8 cellular contexts compared by ENCODE assay signal in the genomic region with DNA sequence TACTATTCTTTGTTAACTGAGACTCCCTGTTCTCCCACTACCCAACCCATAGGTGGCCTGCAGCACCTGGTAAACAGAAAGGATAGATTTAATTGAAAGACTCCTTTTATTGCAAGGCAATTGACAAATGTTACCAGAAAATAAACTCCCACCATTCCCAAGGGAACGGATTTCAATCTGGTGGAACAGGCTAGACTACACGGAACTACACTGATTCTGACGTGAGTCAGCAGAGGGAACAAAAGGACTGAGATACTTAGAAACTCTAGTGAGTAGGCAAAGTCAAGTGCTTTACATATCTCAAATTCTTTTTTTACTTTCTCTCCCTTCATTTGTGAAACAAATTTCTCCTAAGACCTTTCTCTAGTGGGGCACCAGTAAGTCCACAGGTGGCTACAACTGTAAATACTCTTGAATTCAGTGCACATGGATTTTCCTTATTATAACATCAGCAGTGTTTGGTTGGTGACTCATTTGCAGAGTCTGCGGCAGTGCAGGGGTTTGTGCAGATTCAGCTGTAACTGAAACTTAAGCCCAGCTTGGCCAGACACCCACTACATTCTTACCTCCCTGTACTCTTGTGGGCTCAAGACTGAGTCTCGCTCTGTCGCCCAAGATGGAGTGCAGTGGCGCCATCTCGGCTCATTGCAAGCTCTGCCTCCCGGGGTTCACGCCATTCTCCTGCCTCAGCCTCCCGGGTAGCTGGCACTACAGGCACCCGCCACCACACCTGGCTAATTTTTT. TPM values are rescaled to one million over a fixed set of nuclear protein-coding genes. Genes with fewer than 3 reads are reported as not detected.
DNase-seq lines count a peak whose midpoint lies in the region; ATAC-seq and TF ChIP-seq lines count a peak whose summit lies in the region.

No MANE protein-coding gene starts in this region.

- no peaks in the 10 kb centered on the region for H3K36me3 Mint-ChIP-seq in activated B cell treated with CpG ODN at 0.5 μM for 24 hours (ENCODE audit: low read depth)

- no peak overlapping the region for H3K4me3 Mint-ChIP-seq in activated B cell treated with CpG ODN at 0.5 μM for 24 hours

- H3K4me1 ChIP-seq in lower lobe of right lung, result peaks cover 24% of the 10 kb centered on the region

- H3K27me3 ChIP-seq in lower lobe of right lung (ENCODE audit: low read depth), result no peaks in the 10 kb centered on the region

- H3K27me3 Mint-ChIP-seq in activated B cell treated with CpG ODN at 0.5 μM for 24 hours, result no peaks in the 10 kb centered on the region

- DNase-seq in GM10248 (ENCODE audit: extremely low spot score), result peak; percentile 64
- DNase-seq in activated B cell treated with CpG ODN at 0.5 μM for 24 hours, result no peak
- no peak for DNase-seq in lower lobe of right lung
- no peak for DNase-seq in C1 segment of cervical spinal cord (lab: John Stamatoyannopoulos, UW)
- no peak for DNase-seq in DMS114 treated with DMSO at 0.1 percent for 48 hours (lab: John Stamatoyannopoulos, UW; ENCODE audit: unreplicated experiment)
- DNase-seq in COR-L47 (lab: John Stamatoyannopoulos, UW), result no peak

- no peak overlapping the region for H3K27ac ChIP-seq in lower lobe of right lung

- peak overlapping the region; percentile 12 for H3K27ac Mint-ChIP-seq in activated B cell treated with CpG ODN at 0.5 μM for 24 hours

- H3K9me3 Mint-ChIP-seq in activated B cell treated with CpG ODN at 0.5 μM for 24 hours, result no peaks in the 10 kb centered on the region

- intact Hi-C loops in activated B cell treated with CpG ODN at 0.5 μM for 24 hours (cut with micrococcal nuclease) (loop anchor here (1.0 to 2.0 kb wide), 2 partner anchors 34 to 41 kb away; partner anchors contain the start of genes PLSCR1 and PLSCR2), lower lobe of right lung (cut with DNase I) (no loop called here)

- CTCF ChIA-PET in GM10248 (lab: Yijun Ruan, JAX), result interaction anchor here (0.7 to 2.5 kb wide), 5 partner anchors 8 to 40 kb away, joined by 3 to 6 read pairs (median 3); no protein-coding TSS in a partner anchor
- CTCF ChIA-PET in activated B cell treated with CpG ODN at 0.5 μM for 24 hours (lab: Charles Lee), result no interaction called here

- ATAC-seq in GM21515 (IDR thresholded peaks at IDR 0.05; ENCODE audit: unreplicated experiment) (peak; percentile 98), HG03571 (IDR thresholded peaks at IDR 0.05; ENCODE audit: unreplicated experiment) (peak; percentile 97), activated B cell treated with CpG ODN at 0.5 μM for 24 hours (ENCODE audit: low read depth) (peak; percentile 84), lower lobe of right lung (peak; percentile 57 to 74)

- TF ChIP-seq CTCF in GM10248 (IDR thresholded peaks at IDR 0.05; ENCODE audit: control extremely low read depth, extremely low read depth, low read depth, missing control alignments) (no peak), activated B cell treated with CpG ODN at 0.5 μM for 24 hours (IDR thresholded peaks at IDR 0.05) (no peak), lower lobe of right lung (IDR thresholded peaks at IDR 0.05) (no peak)

- no peak overlapping the region for H3K4me3 ChIP-seq in lower lobe of right lung

- no peaks in the 10 kb centered on the region for H3K36me3 ChIP-seq in lower lobe of right lung

- POLR2A ChIA-PET in GM10248 (lab: Yijun Ruan, JAX) (no interaction called here), activated B cell treated with CpG ODN at 0.5 μM for 24 hours (lab: Charles Lee) (interaction anchor here (0.8 kb wide), 1 partner anchor 279 kb away, joined by 3 read pairs; no protein-coding TSS in a partner anchor)

- H3K4me1 Mint-ChIP-seq in activated B cell treated with CpG ODN at 0.5 μM for 24 hours, result peaks cover 9% of the 10 kb centered on the region

- H3K9me3 ChIP-seq in lower lobe of right lung, result no peaks in the 10 kb centered on the region

RNA-seq across cellular contexts. Expression of gene PLSCR2, which starts 34.3 kb away (rescaled TPM):
- not detected in 2 replicates for total RNA-seq in activated B cell treated with CpG ODN at 0.5 μM for 24 hours
- 0.86 TPM for total RNA-seq in lower lobe of right lung

RNA-seq across cellular contexts. Expression of gene PLSCR1, which starts 40.8 kb away (rescaled TPM):
- total RNA-seq in activated B cell treated with CpG ODN at 0.5 μM for 24 hours, result 34.2 and 37.2 TPM in 2 replicates
- total RNA-seq in lower lobe of right lung, result 194 TPM
